ENCODE assay signal across 28 cellular contexts in the genomic region with DNA sequence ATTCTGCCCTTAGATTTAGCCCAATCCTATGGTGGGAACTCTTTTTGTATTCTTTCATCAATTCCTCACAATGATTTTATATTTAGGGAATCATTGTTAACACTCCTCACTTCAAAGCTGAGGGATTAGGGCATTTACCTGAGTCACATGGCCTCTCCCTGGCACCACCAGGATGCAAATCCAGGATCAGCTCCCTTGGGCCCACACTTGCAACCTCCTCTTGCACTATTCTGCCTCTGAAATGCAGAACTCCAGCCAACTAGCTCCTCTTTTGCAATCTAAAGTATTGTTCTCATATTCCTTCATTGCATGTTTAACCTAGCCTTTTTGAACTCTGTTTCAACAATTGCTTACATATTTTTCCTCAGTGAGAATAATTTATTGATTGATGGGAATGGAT. TPM values are rescaled to one million over a fixed set of nuclear protein-coding genes. Genes with fewer than 3 reads are reported as not detected.
DNase-seq lines count a peak whose midpoint lies in the region; ATAC-seq and TF ChIP-seq lines count a peak whose summit lies in the region.
"Had no signal": no experiment of that assay in that cellular context is flagged by ENCODE, and none has a peak within 500 bp of the region (broad histone marks: within the 10 kb centered on the region; RNA-seq: fewer than 3 reads in every experiment).

No MANE protein-coding gene starts in this region.

- H3K36me3 Mint-ChIP-seq in activated CD4-positive, alpha-beta T cell treated with anti-CD3 and anti-CD28 coated beads, Interleukin-2, amount 10 ng/mL, durations not matched to agents 24 days and 14 days (ENCODE audit: low read depth), result peaks cover 5% of the 10 kb centered on the region
- H3K36me3 Mint-ChIP-seq: CD4-positive, CD25-positive, alpha-beta regulatory T cell had no signal

- peaks cover 11% of the 10 kb centered on the region for H3K27me3 Mint-ChIP-seq in activated CD4-positive, alpha-beta T cell treated with anti-CD3 and anti-CD28 coated beads, Interleukin-2, amount 10 ng/mL, durations not matched to agents 24 days and 14 days
- H3K27me3 Mint-ChIP-seq: activated naive CD8-positive, alpha-beta T cell treated with anti-CD3 and anti-CD28 coated beads, Interleukin-2, amount 50 U/mL, for 24 hours; activated T-cell treated with anti-CD3 and anti-CD28 coated beads, Interleukin-2, amount 50 U/mL, for 24 hours; central memory CD8-positive, alpha-beta T cell; type B pancreatic cell had no signal

- intact Hi-C loops in activated CD4-positive, alpha-beta T cell treated with anti-CD3 and anti-CD28 coated beads, Interleukin-2, amount 10 ng/mL, durations not matched to agents 24 days and 14 days (cut with micrococcal nuclease), result loop anchor here (5.0 to 10.0 kb wide), 6 partner anchors 42 to 1367 kb away; a partner anchor contains a TSS

- H3K4me1 Mint-ChIP-seq in activated CD4-positive, alpha-beta T cell treated with anti-CD3 and anti-CD28 coated beads, Interleukin-2, amount 10 ng/mL, durations not matched to agents 24 days and 14 days, result peaks cover 18% of the 10 kb centered on the region

- H3K9me3 Mint-ChIP-seq in activated CD4-positive, alpha-beta T cell treated with anti-CD3 and anti-CD28 coated beads, Interleukin-2, amount 10 ng/mL, durations not matched to agents 24 days and 14 days, result peaks cover 5% of the 10 kb centered on the region

- peak; percentile 24 for DNase-seq in NCI-H82 (lab: John Stamatoyannopoulos, UW)
- DNase-seq in NCI-H82 treated with DMSO at 0.1 percent for 48 hours (lab: John Stamatoyannopoulos, UW; ENCODE audit: unreplicated experiment), result no peak
- DNase-seq in SKM-1 (lab: John Stamatoyannopoulos, UW; ENCODE audit: unreplicated experiment), result peak; percentile 27
- peak; percentile 65 for DNase-seq in fibroblast of gingiva (ENCODE audit: low read depth)
- DNase-seq in retinal pigment epithelial cell (ENCODE audit: low read depth), result peak; percentile 59
- no peak for DNase-seq in activated CD4-positive, alpha-beta T cell treated with anti-CD3 and anti-CD28 coated beads, Interleukin-2, amount 10 ng/mL, durations not matched to agents 24 days and 14 days
- no peak for DNase-seq in NCI-H2196 treated with DMSO at 0.1 percent for 48 hours (lab: John Stamatoyannopoulos, UW; ENCODE audit: unreplicated experiment)
- DNase-seq: activated CD4-positive, alpha-beta T cell treated with anti-CD3 and anti-CD28 coated beads, Interleukin-2, amount 50 U/mL, for 1 hour; activated gamma-delta T cell treated with Interleukin-2 at 50 U/mL for 16 hours; activated naive CD8-positive, alpha-beta T cell treated with anti-CD3 and anti-CD28 coated beads, Interleukin-2, amount 50 U/mL, for 24 hours; activated T-cell treated with anti-CD3 and anti-CD28 coated beads, Interleukin-2, amount 50 U/mL, for 24 hours; CD4-positive, CD25-positive, alpha-beta regulatory T cell; left cardiac atrium; naive thymus-derived CD8-positive, alpha-beta T cell; NCI-H1105; NCI-H1930; NCI-H2227 treated with DMSO at 0.1 percent for 48 hours; SIG-M5; SW 1271; T-helper 9 cell had no signal

- no peak overlapping the region for H3K27ac Mint-ChIP-seq in activated CD4-positive, alpha-beta T cell treated with anti-CD3 and anti-CD28 coated beads, Interleukin-2, amount 10 ng/mL, durations not matched to agents 24 days and 14 days
- H3K27ac Mint-ChIP-seq: activated naive CD8-positive, alpha-beta T cell treated with anti-CD3 and anti-CD28 coated beads, Interleukin-2, amount 50 U/mL, for 24 hours; activated T-cell treated with anti-CD3 and anti-CD28 coated beads, Interleukin-2, amount 50 U/mL, for 24 hours; CD4-positive, CD25-positive, alpha-beta regulatory T cell; naive thymus-derived CD8-positive, alpha-beta T cell; stimulated activated effector memory CD8-positive, alpha-beta T cell treated with anti-CD3 and anti-CD28 coated beads, Interleukin-12 subunit alpha, Interleukin-12 subunit beta, amount 100 ng/mL, for 72 hours; type B pancreatic cell had no signal

- TF ChIP-seq CTCF in retinal pigment epithelial cell (conservative IDR thresholded peaks at IDR 0.05; ENCODE audit: low read depth, low read length), result no peak

- ATAC-seq in GM21737 (IDR thresholded peaks at IDR 0.05; ENCODE audit: unreplicated experiment), result no peak
- ATAC-seq: activated naive CD8-positive, alpha-beta T cell treated with anti-CD3 and anti-CD28 coated beads, Interleukin-2, amount 50 U/mL, for 24 hours; esophagus mucosa; gastroesophageal sphincter; left cardiac atrium; naive thymus-derived CD8-positive, alpha-beta T cell; stimulated activated effector memory CD8-positive, alpha-beta T cell treated with anti-CD3 and anti-CD28 coated beads, Interleukin-12 subunit alpha, Interleukin-12 subunit beta, amount 100 ng/mL, for 72 hours had no signal

- H3K4me3 Mint-ChIP-seq in activated CD4-positive, alpha-beta T cell treated with anti-CD3 and anti-CD28 coated beads, Interleukin-2, amount 10 ng/mL, durations not matched to agents 24 days and 14 days, result no peak overlapping the region
- H3K4me3 Mint-ChIP-seq: activated naive CD8-positive, alpha-beta T cell treated with anti-CD3 and anti-CD28 coated beads, Interleukin-2, amount 50 U/mL, for 24 hours; activated T-cell treated with anti-CD3 and anti-CD28 coated beads, Interleukin-2, amount 50 U/mL, for 24 hours; central memory CD8-positive, alpha-beta T cell; naive thymus-derived CD8-positive, alpha-beta T cell; stimulated activated effector memory CD8-positive, alpha-beta T cell treated with anti-CD3 and anti-CD28 coated beads, Interleukin-12 subunit alpha, Interleukin-12 subunit beta, amount 100 ng/mL, for 72 hours; type B pancreatic cell had no signal

- H3K4me3 ChIP-seq in retinal pigment epithelial cell (ENCODE audit: low read length), result no peak overlapping the region
- H3K4me3 ChIP-seq: gastroesophageal sphincter, hepatocyte, lung had no signal

RNA-seq across cellular contexts. Expression of a gene that starts 3.2 kb away (rescaled TPM):
- total RNA-seq in activated CD4-positive, alpha-beta T cell treated with anti-CD3 and anti-CD28 coated beads, Interleukin-2, amount 10 ng/mL, durations not matched to agents 24 days and 14 days, result 15.7 and 19.1 TPM in 2 replicates

Comparison
In these comparisons a context has a peak if more than half of its experiments do, and no peak if none do; other contexts are left out.
1. DNase-seq: peak in NCI-H82 (single experiment), SKM-1 (single experiment), fibroblast of gingiva (single experiment) and retinal pigment epithelial cell (single experiment); none in NCI-H82 treated with DMSO at 0.1 percent for 48 hours (single experiment), activated CD4-positive, alpha-beta T cell treated with anti-CD3 and anti-CD28 coated beads, Interleukin-2, amount 10 ng/mL, durations not matched to agents 24 days and 14 days (single experiment) and NCI-H2196 treated with DMSO at 0.1 percent for 48 hours (single experiment).